29 cellular contexts compared by ENCODE assay signal in genomic region chr11:110808291-110808690, GRCh38.
"Had no signal": no experiment of that assay in that cellular context is flagged by ENCODE, and none has a peak within 500 bp of the region (broad histone marks: within the 10 kb centered on the region; RNA-seq: fewer than 3 reads in every experiment).

No MANE protein-coding gene starts in this region.

- ATAC-seq: activated CD4-positive, alpha-beta T cell treated with anti-CD3 and anti-CD28 coated beads for 36 hours; gastrocnemius medialis; left lung; lower lobe of right lung; natural killer cell; right cardiac atrium had no signal

- H3K9me3 ChIP-seq: ascending aorta, colonic mucosa, gastrocnemius medialis, left lung, lower lobe of right lung, suprapubic skin, tibial artery had no signal

- H3K9me3 Mint-ChIP-seq: activated naive CD4-positive, alpha-beta T cell treated with anti-CD3 and anti-CD28 coated beads, Interleukin-2, amount 10 ng/mL, durations not matched to agents 7 days and 5 days; activated naive CD8-positive, alpha-beta T cell treated with anti-CD3 and anti-CD28 coated beads, Interleukin-2, amount 10 ng/mL, durations not matched to agents 7 days and 5 days; brain; T-helper 2 cell treated with Interferon-gamma antibody and Interleukin-4, amounts not matched to agents 5 μg/mL and 100 μg/mL, for 36 hours had no signal

- DNase-seq: activated CD4-positive, alpha-beta T cell treated with anti-CD3 and anti-CD28 coated beads for 36 hours; activated CD4-positive, alpha-beta T cell treated with anti-CD3 and anti-CD28 coated beads, Interleukin-2, amount 50 U/mL, for 48 hours; activated CD4-positive, CD25-positive, alpha-beta regulatory T cell; activated CD8-positive, alpha-beta memory T cell treated with anti-CD3 and anti-CD28 coated beads, Interleukin-2, amount 50 U/mL, for 4 hours; activated gamma-delta T cell; activated naive CD4-positive, alpha-beta T cell treated with anti-CD3 and anti-CD28 coated beads, Interleukin-2, amount 10 ng/mL, durations not matched to agents 7 days and 5 days; activated naive CD8-positive, alpha-beta T cell treated with anti-CD3 and anti-CD28 coated beads, Interleukin-2, amount 10 ng/mL, durations not matched to agents 7 days and 5 days; activated T-cell treated with anti-CD3 and anti-CD28 coated beads, Interleukin-2, amount 50 U/mL, for 1 hour; cerebellar nuclear complex; colonic mucosa; effector CD8-positive, alpha-beta T cell; erythroblast; gastrocnemius medialis; glutamatergic neuron; left lung; lower lobe of right lung; mesenchymal stem cell; natural killer cell; posterior cingulate gyrus; right cardiac atrium; stimulated activated CD4-positive, alpha-beta T cell treated with anti-CD3 and anti-CD28 coated beads, Interleukin-15, amount 100 ng/mL, for 24 hours; stimulated activated CD4-positive, alpha-beta T cell treated with anti-CD3 and anti-CD28 coated beads, Interleukin-2, amount 100 ng/mL, for 24 hours; stimulated activated naive CD4-positive, alpha-beta T cell; tibial artery had no signal

- H3K4me1 ChIP-seq: ascending aorta, colonic mucosa, gastrocnemius medialis, left lung, lower lobe of right lung, suprapubic skin, tibial artery had no signal

- H3K27ac ChIP-seq: ascending aorta, cardiac muscle cell, colonic mucosa, gastrocnemius medialis, left lung, lower lobe of right lung, suprapubic skin, tibial artery had no signal

- H3K36me3 Mint-ChIP-seq: activated naive CD4-positive, alpha-beta T cell treated with anti-CD3 and anti-CD28 coated beads, Interleukin-2, amount 10 ng/mL, durations not matched to agents 7 days and 5 days; activated naive CD8-positive, alpha-beta T cell treated with anti-CD3 and anti-CD28 coated beads, Interleukin-2, amount 10 ng/mL, durations not matched to agents 7 days and 5 days; brain; natural killer cell had no signal

- H3K4me3 Mint-ChIP-seq: activated CD4-positive, alpha-beta T cell treated with anti-CD3 and anti-CD28 coated beads for 36 hours; activated naive CD4-positive, alpha-beta T cell treated with anti-CD3 and anti-CD28 coated beads, Interleukin-2, amount 10 ng/mL, durations not matched to agents 7 days and 5 days; activated naive CD8-positive, alpha-beta T cell treated with anti-CD3 and anti-CD28 coated beads, Interleukin-2, amount 10 ng/mL, durations not matched to agents 7 days and 5 days; brain; natural killer cell; T-helper 2 cell treated with Interferon-gamma antibody and Interleukin-4, amounts not matched to agents 5 μg/mL and 100 μg/mL, for 36 hours had no signal

- H3K4me1 Mint-ChIP-seq: activated CD4-positive, alpha-beta T cell treated with anti-CD3 and anti-CD28 coated beads for 36 hours; activated naive CD4-positive, alpha-beta T cell treated with anti-CD3 and anti-CD28 coated beads, Interleukin-2, amount 10 ng/mL, durations not matched to agents 7 days and 5 days; activated naive CD8-positive, alpha-beta T cell treated with anti-CD3 and anti-CD28 coated beads, Interleukin-2, amount 10 ng/mL, durations not matched to agents 7 days and 5 days; brain; natural killer cell had no signal

- H3K27me3 Mint-ChIP-seq: activated CD4-positive, alpha-beta T cell treated with anti-CD3 and anti-CD28 coated beads for 36 hours; activated naive CD4-positive, alpha-beta T cell treated with anti-CD3 and anti-CD28 coated beads, Interleukin-2, amount 10 ng/mL, durations not matched to agents 7 days and 5 days had no signal

- H3K36me3 ChIP-seq: ascending aorta, cardiac muscle cell, colonic mucosa, gastrocnemius medialis, left lung, lower lobe of right lung, suprapubic skin, tibial artery had no signal

- H3K27me3 ChIP-seq: ascending aorta, cardiac muscle cell, colonic mucosa, gastrocnemius medialis, left lung, suprapubic skin, tibial artery had no signal

- H3K4me3 ChIP-seq: ascending aorta, cardiac muscle cell, colonic mucosa, gastrocnemius medialis, left lung, lower lobe of right lung, suprapubic skin, tibial artery had no signal
